8 cellular contexts compared by ENCODE assay signal in genomic region chr7:155371884-155372781, GRCh38.
DNase-seq lines count a peak whose midpoint lies in the region; ATAC-seq and TF ChIP-seq lines count a peak whose summit lies in the region.

No MANE protein-coding gene starts in this region.

- no peak overlapping the region for H3K27ac Mint-ChIP-seq in stimulated activated naive CD8-positive, alpha-beta T cell treated with anti-CD3 and anti-CD28 coated beads, Interleukin-15, amount 100 ng/mL, for 72 hours

- no peak for ATAC-seq in Right ventricle myocardium superior (ENCODE audit: poor library complexity)
- peak; percentile 50 for ATAC-seq in stimulated activated naive CD8-positive, alpha-beta T cell treated with anti-CD3 and anti-CD28 coated beads, Interleukin-15, amount 100 ng/mL, for 72 hours
- no peak for ATAC-seq in HG03571 (IDR thresholded peaks at IDR 0.05; ENCODE audit: unreplicated experiment)

- intact Hi-C loops in Right ventricle myocardium superior (cut with DNase I): no loop called here

- H3K4me1 Mint-ChIP-seq in stimulated activated naive CD8-positive, alpha-beta T cell treated with anti-CD3 and anti-CD28 coated beads, Interleukin-15, amount 100 ng/mL, for 72 hours: peaks cover 38% of the 10 kb centered on the region

- TF ChIP-seq CTCF in LNCaP clone FGC (IDR thresholded peaks at IDR 0.05; ENCODE audit: control insufficient read depth, extremely low read depth, insufficient read depth): peak; percentile 38

- peak overlapping the region; percentile 73 to 88 for H3K4me3 Mint-ChIP-seq in stimulated activated naive CD8-positive, alpha-beta T cell treated with anti-CD3 and anti-CD28 coated beads, Interleukin-15, amount 100 ng/mL, for 72 hours

- peaks cover 93% of the 10 kb centered on the region for H3K27me3 Mint-ChIP-seq in stimulated activated naive CD8-positive, alpha-beta T cell treated with anti-CD3 and anti-CD28 coated beads, Interleukin-15, amount 100 ng/mL, for 72 hours

- no peaks in the 10 kb centered on the region for H3K9me3 Mint-ChIP-seq in stimulated activated naive CD8-positive, alpha-beta T cell treated with anti-CD3 and anti-CD28 coated beads, Interleukin-15, amount 100 ng/mL, for 72 hours

- H3K4me3 ChIP-seq in LNCaP clone FGC (ENCODE audit: low read depth, low read length): no peak overlapping the region

- DNase-seq in SIG-M5 treated with dmso at 0.1 percent for 504 hours (lab: John Stamatoyannopoulos, UW; ENCODE audit: unreplicated experiment) (peak; percentile 41), SIG-M5 (lab: John Stamatoyannopoulos, UW) (no peak), LNCaP clone FGC (ENCODE audit: low read depth) (no peak), Right ventricle myocardium superior (peak; percentile 42), NCI-H2171 treated with DMSO at 0.1 percent for 48 hours (lab: John Stamatoyannopoulos, UW) (no peak), NCI-H2081 treated with DMSO at 0.1 percent for 48 hours (lab: John Stamatoyannopoulos, UW) (no peak)
- no peak for DNase-seq in stimulated activated naive CD8-positive, alpha-beta T cell treated with anti-CD3 and anti-CD28 coated beads, Interleukin-15, amount 100 ng/mL, for 72 hours

Comparison
In these comparisons a context has a peak if more than half of its experiments do, and no peak if none do; other contexts are left out.
1. DNase-seq: peak in SIG-M5 treated with dmso at 0.1 percent for 504 hours (single experiment) and Right ventricle myocardium superior (single experiment); none in SIG-M5 (single experiment), LNCaP clone FGC (single experiment), stimulated activated naive CD8-positive, alpha-beta T cell treated with anti-CD3 and anti-CD28 coated beads, Interleukin-15, amount 100 ng/mL, for 72 hours (0 of 2), NCI-H2171 treated with DMSO at 0.1 percent for 48 hours (single experiment) and NCI-H2081 treated with DMSO at 0.1 percent for 48 hours (single experiment).